Comparison of ENCODE assay signal across 21 cellular contexts in the genomic region with DNA sequence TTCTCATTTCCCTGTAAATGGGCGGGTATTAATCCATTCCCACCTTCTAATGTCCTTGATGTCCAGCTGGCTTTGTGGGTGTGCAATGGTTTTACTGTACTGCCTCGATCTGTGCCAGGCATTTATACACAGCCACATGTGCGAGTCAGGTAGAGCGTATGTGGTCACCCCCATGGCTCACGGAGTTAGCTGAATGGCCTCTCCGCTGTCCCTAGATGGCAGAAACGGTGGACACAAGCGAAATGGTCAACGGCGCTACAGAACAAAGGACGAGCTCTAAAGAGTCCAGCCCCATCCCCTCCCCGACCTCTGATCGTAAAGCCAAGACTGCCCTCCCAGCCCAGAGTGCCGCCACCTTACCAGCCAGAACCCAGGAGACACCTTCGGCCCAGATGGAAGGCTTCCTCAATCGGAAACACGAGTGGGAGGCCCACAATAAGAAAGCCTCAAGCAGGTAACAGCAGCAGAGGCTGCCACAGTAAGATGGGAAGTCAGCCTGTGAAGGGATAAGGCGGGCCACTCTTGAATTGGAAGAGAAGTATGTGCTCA. TPM values are rescaled to one million over a fixed set of nuclear protein-coding genes. Genes with fewer than 3 reads are reported as not detected.
A peak's percentile ranks its signal among the peaks of the same experiment; 100 is the strongest.
DNase-seq lines count a peak whose midpoint lies in the region; ATAC-seq and TF ChIP-seq lines count a peak whose summit lies in the region.
"Had no signal": no experiment of that assay in that cellular context is flagged by ENCODE, and none has a peak within 500 bp of the region (broad histone marks: within the 10 kb centered on the region; RNA-seq: fewer than 3 reads in every experiment).

No MANE protein-coding gene starts in this region.

- no peaks in the 10 kb centered on the region for H4K20me1 ChIP-seq in hepatocyte (ENCODE audit: insufficient read depth, poor library complexity, severe bottlenecking)

- peaks cover 10 to 48% of the 10 kb centered on the region in 2 donors for H3K36me3 Mint-ChIP-seq in activated T-cell treated with anti-CD3 and anti-CD28 coated beads, Interleukin-2, amount 50 U/mL, for 72 hours (ENCODE audit: insufficient read depth in 2 of 2)
- peaks cover 93% of the 10 kb centered on the region for H3K36me3 Mint-ChIP-seq in activated T-cell treated with anti-CD3 and anti-CD28 coated beads, Interleukin-2, amount 50 U/mL, for 24 hours (ENCODE audit: low read depth)
- peaks cover 97% of the 10 kb centered on the region for H3K36me3 Mint-ChIP-seq in activated B cell treated with CpG ODN at 0.5 μM for 24 hours (ENCODE audit: low read depth)
- H3K36me3 Mint-ChIP-seq in stimulated activated naive B cell treated with anti-CD40 and anti-IgM and Interleukin-4, amounts not matched to agents 10 μg/mL and 1 μg/mL and 100 μg/mL, for 72 hours = peaks cover 37 to 74% of the 10 kb centered on the region in 2 donors

- peaks cover 37% of the 10 kb centered on the region for H3K4me1 ChIP-seq in hepatocyte (ENCODE audit: insufficient read depth)

- H3K27me3 Mint-ChIP-seq in activated T-cell treated with anti-CD3 and anti-CD28 coated beads, Interleukin-2, amount 50 U/mL, for 72 hours (ENCODE audit: low read depth) = no peaks in the 10 kb centered on the region
- no peaks in the 10 kb centered on the region for H3K27me3 Mint-ChIP-seq in activated T-cell treated with anti-CD3 and anti-CD28 coated beads, Interleukin-2, amount 50 U/mL, for 24 hours
- H3K27me3 Mint-ChIP-seq in activated B cell treated with CpG ODN at 0.5 μM for 24 hours = no peaks in the 10 kb centered on the region
- H3K27me3 Mint-ChIP-seq in stimulated activated naive B cell treated with anti-CD40 and anti-IgM and Interleukin-4, amounts not matched to agents 10 μg/mL and 1 μg/mL and 100 μg/mL, for 72 hours = no peaks in the 10 kb centered on the region
- H3K27me3 Mint-ChIP-seq: activated T-helper 17 cell treated with anti-CD3 and anti-CD28 coated beads, Interleukin-2, amount 50 U/mL, for 72 hours; T-cell had no signal

- intact Hi-C loops in activated B cell treated with CpG ODN at 0.5 μM for 24 hours (cut with micrococcal nuclease) = loop anchor here (2.0 to 10.0 kb wide), 3 partner anchors 142 to 510 kb away; no protein-coding TSS in a partner anchor

- no peaks in the 10 kb centered on the region for H3K9me3 Mint-ChIP-seq in activated T-cell treated with anti-CD3 and anti-CD28 coated beads, Interleukin-2, amount 50 U/mL, for 72 hours
- no peaks in the 10 kb centered on the region for H3K9me3 Mint-ChIP-seq in activated T-cell treated with anti-CD3 and anti-CD28 coated beads, Interleukin-2, amount 50 U/mL, for 24 hours
- no peaks in the 10 kb centered on the region for H3K9me3 Mint-ChIP-seq in activated B cell treated with CpG ODN at 0.5 μM for 24 hours
- no peaks in the 10 kb centered on the region for H3K9me3 Mint-ChIP-seq in stimulated activated naive B cell treated with anti-CD40 and anti-IgM and Interleukin-4, amounts not matched to agents 10 μg/mL and 1 μg/mL and 100 μg/mL, for 72 hours
- H3K9me3 Mint-ChIP-seq: activated T-helper 17 cell treated with anti-CD3 and anti-CD28 coated beads, Interleukin-2, amount 50 U/mL, for 72 hours; T-cell had no signal

- H3K79me2 ChIP-seq in hepatocyte = peaks cover 13% of the 10 kb centered on the region
- H3K79me2 ChIP-seq: parathyroid adenoma had no signal

- 97% methylated on average over 18 of the region's 18 CpGs for WGBS in hepatocyte (ENCODE audit: low lambda C conversion rate, missing lambda C conversion rate)

- H3K4me3 ChIP-seq in hepatocyte = no peak overlapping the region
- H3K4me3 ChIP-seq: A549; BLaER1 treated with 17β-estradiol and CSF1 and Interleukin-3, amounts not matched to agents 10 nM and 100 nM; skin epidermis had no signal

- POLR2A ChIA-PET in activated B cell treated with CpG ODN at 0.5 μM for 24 hours (lab: Charles Lee) = no interaction called here

- no peak for ATAC-seq in activated T-cell treated with anti-CD3 and anti-CD28 coated beads, Interleukin-2, amount 50 U/mL, for 72 hours (replicated peaks in 1 of 2)
- no peak for ATAC-seq in activated B cell treated with CpG ODN at 0.5 μM for 24 hours (ENCODE audit: low read depth)
- ATAC-seq in stimulated activated naive B cell treated with anti-CD40 and anti-IgM and Interleukin-4, amounts not matched to agents 10 μg/mL and 1 μg/mL and 100 μg/mL, for 72 hours (replicated peaks) = no peak
- ATAC-seq: activated T-helper 17 cell treated with anti-CD3 and anti-CD28 coated beads, Interleukin-2, amount 50 U/mL, for 72 hours had no signal

- CTCF ChIA-PET in activated B cell treated with CpG ODN at 0.5 μM for 24 hours (lab: Charles Lee) = interaction anchor here (1.2 to 5.2 kb wide), 11 partner anchors 8 to 557 kb away, joined by 3 to 109 read pairs (median 14); no protein-coding TSS in a partner anchor

- H3K36me3 ChIP-seq in hepatocyte (replicated peaks; ENCODE audit: insufficient read depth, low read depth) = peaks cover 4% of the 10 kb centered on the region

- H3K9me3 ChIP-seq in hepatocyte (ENCODE audit: low read depth) = no peaks in the 10 kb centered on the region
- H3K9me3 ChIP-seq: A549; BLaER1 treated with 17β-estradiol and CSF1 and Interleukin-3, amounts not matched to agents 10 nM and 100 nM had no signal

- H2AFZ ChIP-seq in hepatocyte = no peak overlapping the region
- H2AFZ ChIP-seq: parathyroid adenoma had no signal

- DNase-seq in activated T-cell treated with anti-CD3 and anti-CD28 coated beads, Interleukin-2, amount 50 U/mL, for 72 hours = no peak
- no peak for DNase-seq in activated T-cell treated with anti-CD3 and anti-CD28 coated beads, Interleukin-2, amount 50 U/mL, for 24 hours
- DNase-seq in activated B cell treated with CpG ODN at 0.5 μM for 24 hours = no peak
- no peak for DNase-seq in hepatocyte (ENCODE audit: low spot score)
- no peak for DNase-seq in stimulated activated naive B cell treated with anti-CD40 and anti-IgM and Interleukin-4, amounts not matched to agents 10 μg/mL and 1 μg/mL and 100 μg/mL, for 72 hours
- DNase-seq in DMS153 (lab: John Stamatoyannopoulos, UW) = no peak
- DNase-seq in stimulated activated CD4-positive, alpha-beta T cell treated with anti-CD3 and anti-CD28 coated beads, Interleukin-12 subunit alpha, Interleukin-12 subunit beta, amount 100 ng/mL, for 4 hours = no peak
- DNase-seq in SKM-1 (lab: John Stamatoyannopoulos, UW; ENCODE audit: unreplicated experiment) = no peak
- DNase-seq: activated CD4-positive, CD25-positive, alpha-beta regulatory T cell; cerebellar nuclear complex; effector memory CD4-positive, alpha-beta T cell; Karpas-422; left colon; NCI-H1092; NCI-H510A treated with DMSO at 0.1 percent for 48 hours; T-cell had no signal

- no peaks in the 10 kb centered on the region for H3K27me3 ChIP-seq in hepatocyte
- H3K27me3 ChIP-seq: BLaER1 treated with 17β-estradiol and CSF1 and Interleukin-3, amounts not matched to agents 10 nM and 100 nM had no signal

- H3K4me3 Mint-ChIP-seq in activated T-cell treated with anti-CD3 and anti-CD28 coated beads, Interleukin-2, amount 50 U/mL, for 72 hours = no peak overlapping the region
- no peak overlapping the region for H3K4me3 Mint-ChIP-seq in activated T-cell treated with anti-CD3 and anti-CD28 coated beads, Interleukin-2, amount 50 U/mL, for 24 hours
- no peak overlapping the region for H3K4me3 Mint-ChIP-seq in activated B cell treated with CpG ODN at 0.5 μM for 24 hours
- no peak overlapping the region for H3K4me3 Mint-ChIP-seq in stimulated activated naive B cell treated with anti-CD40 and anti-IgM and Interleukin-4, amounts not matched to agents 10 μg/mL and 1 μg/mL and 100 μg/mL, for 72 hours
- H3K4me3 Mint-ChIP-seq: activated T-helper 17 cell treated with anti-CD3 and anti-CD28 coated beads, Interleukin-2, amount 50 U/mL, for 72 hours; T-cell had no signal

- H3K27ac Mint-ChIP-seq in activated T-cell treated with anti-CD3 and anti-CD28 coated beads, Interleukin-2, amount 50 U/mL, for 72 hours = peak overlapping the region; percentile 51
- H3K27ac Mint-ChIP-seq in activated T-cell treated with anti-CD3 and anti-CD28 coated beads, Interleukin-2, amount 50 U/mL, for 24 hours = no peak overlapping the region
- H3K27ac Mint-ChIP-seq in activated B cell treated with CpG ODN at 0.5 μM for 24 hours = peak overlapping the region; percentile 27
- peak overlapping the region; percentile 31 for H3K27ac Mint-ChIP-seq in stimulated activated naive B cell treated with anti-CD40 and anti-IgM and Interleukin-4, amounts not matched to agents 10 μg/mL and 1 μg/mL and 100 μg/mL, for 72 hours
- H3K27ac Mint-ChIP-seq: activated T-helper 17 cell treated with anti-CD3 and anti-CD28 coated beads, Interleukin-2, amount 50 U/mL, for 72 hours had no signal

- H3K9me2 ChIP-seq in hepatocyte (replicated peaks; ENCODE audit: insufficient read depth) = no peaks in the 10 kb centered on the region

- H3K27ac ChIP-seq in hepatocyte = peak overlapping the region; percentile 75
- H3K27ac ChIP-seq: A549; BLaER1 treated with 17β-estradiol and CSF1 and Interleukin-3, amounts not matched to agents 10 nM and 100 nM had no signal

- no peak overlapping the region for H3K4me2 ChIP-seq in hepatocyte

- no peak for TF ChIP-seq CTCF in activated B cell treated with CpG ODN at 0.5 μM for 24 hours (IDR thresholded peaks at IDR 0.05)
- no peak for TF ChIP-seq CTCF in hepatocyte (IDR thresholded peaks at IDR 0.05; ENCODE audit: poor library complexity)

- H3K4me1 Mint-ChIP-seq in activated T-cell treated with anti-CD3 and anti-CD28 coated beads, Interleukin-2, amount 50 U/mL, for 72 hours (ENCODE audit: low read depth) = no peaks in the 10 kb centered on the region
- peaks cover 6% of the 10 kb centered on the region for H3K4me1 Mint-ChIP-seq in activated T-cell treated with anti-CD3 and anti-CD28 coated beads, Interleukin-2, amount 50 U/mL, for 24 hours (ENCODE audit: low read depth)
- no peaks in the 10 kb centered on the region for H3K4me1 Mint-ChIP-seq in activated B cell treated with CpG ODN at 0.5 μM for 24 hours
- H3K4me1 Mint-ChIP-seq in stimulated activated naive B cell treated with anti-CD40 and anti-IgM and Interleukin-4, amounts not matched to agents 10 μg/mL and 1 μg/mL and 100 μg/mL, for 72 hours = peaks cover 2 to 10% of the 10 kb centered on the region in 2 donors

RNA-seq across cellular contexts. Expression of a gene that starts 59.1 kb away (rescaled TPM):
- total RNA-seq in activated T-cell treated with anti-CD3 and anti-CD28 coated beads, Interleukin-2, amount 50 U/mL, for 72 hours = 1 to 10 TPM in 1 of 2 donors, under 1 TPM in 1; 0.96 to 2.0 TPM
- total RNA-seq in activated B cell treated with CpG ODN at 0.5 μM for 24 hours = 25.3 and 31.5 TPM in 2 replicates
- total RNA-seq in hepatocyte = 2.2 and 4.0 TPM in 2 replicates
- polyA plus RNA-seq in hepatocyte = 1.9 and 6.1 TPM in 2 replicates
